ENCODE assay signal across 37 cellular contexts in genomic region chr17:6998855-6999508, GRCh38. TPM values are rescaled to one million over a fixed set of nuclear protein-coding genes. Genes with fewer than 3 reads are reported as not detected.
"Had no signal": no experiment of that assay in that cellular context is flagged by ENCODE, and none has a peak within 500 bp of the region (broad histone marks: within the 10 kb centered on the region; RNA-seq: fewer than 3 reads in every experiment).

No MANE protein-coding gene starts in this region.

- H3K4me2 ChIP-seq: KMS-11, PC-9 had no signal

- H3K27ac Mint-ChIP-seq: activated CD4-positive, alpha-beta T cell treated with anti-CD3 and anti-CD28 coated beads, Interleukin-2, amount 10 ng/mL, durations not matched to agents 24 days and 14 days; activated naive CD4-positive, alpha-beta T cell treated with anti-CD3 and anti-CD28 coated beads for 36 hours; T-cell had no signal

- H3K4me3 Mint-ChIP-seq: activated CD4-positive, alpha-beta T cell treated with anti-CD3 and anti-CD28 coated beads, Interleukin-2, amount 10 ng/mL, durations not matched to agents 24 days and 14 days; activated CD8-positive, alpha-beta T cell treated with anti-CD3 and anti-CD28 coated beads for 36 hours; activated naive CD4-positive, alpha-beta T cell treated with anti-CD3 and anti-CD28 coated beads for 36 hours; activated T-cell treated with anti-CD3 and anti-CD28 coated beads, Interleukin-2, amount 50 U/mL, for 24 hours; T-cell had no signal

- ATAC-seq: activated CD8-positive, alpha-beta T cell treated with anti-CD3 and anti-CD28 coated beads for 36 hours; activated naive CD4-positive, alpha-beta T cell treated with anti-CD3 and anti-CD28 coated beads, Interleukin-2, amount 50 U/mL, for 72 hours; body of pancreas; Right ventricle myocardium inferior; SK-N-SH treated with all-trans-retinoic acid at 6 μM for 48 hours; T-cell had no signal

- H2AFZ ChIP-seq: PC-9 had no signal

- DNase-seq: activated CD4-positive, alpha-beta T cell treated with anti-CD3 and anti-CD28 coated beads, Interleukin-2, amount 10 ng/mL, durations not matched to agents 24 days and 14 days; activated CD4-positive, alpha-beta T cell treated with anti-CD3 and anti-CD28 coated beads, Interleukin-2, amount 50 U/mL, for 4 hours; activated CD8-positive, alpha-beta T cell treated with anti-CD3 and anti-CD28 coated beads for 36 hours; activated gamma-delta T cell treated with Interleukin-2 at 50 U/mL for 16 hours; activated naive CD4-positive, alpha-beta T cell treated with anti-CD3 and anti-CD28 coated beads for 36 hours; activated T-cell treated with anti-CD3 and anti-CD28 coated beads, Interleukin-2, amount 50 U/mL, for 24 hours; adrenal gland; body of pancreas; MM.1S; NCI-H1092; NCI-H1417; NCI-H146; NCI-H187; NCI-H2029 treated with DMSO at 0.1 percent for 48 hours; NCI-H2107; NCI-H2171; NCI-H510A; NCI-H526; NCI-H748 treated with DMSO at 0.1 percent for 48 hours; NK-92 treated with Interleukin-12 subunit alpha and Interleukin-12 subunit beta, amount 100 ng/mL, for 24 hours; PC-9; SIG-M5; T-cell; T-helper 2 cell; T-helper 9 cell had no signal

- H3K9me3 ChIP-seq: adrenal gland, body of pancreas, breast epithelium had no signal

- H3K27me3 ChIP-seq: adrenal gland, body of pancreas, breast epithelium had no signal

- H3K27ac ChIP-seq: adrenal gland, body of pancreas, breast epithelium, KMS-11, PC-9, RWPE1 had no signal

- H3K9me3 Mint-ChIP-seq: activated CD4-positive, alpha-beta T cell treated with anti-CD3 and anti-CD28 coated beads, Interleukin-2, amount 10 ng/mL, durations not matched to agents 24 days and 14 days; activated CD8-positive, alpha-beta T cell treated with anti-CD3 and anti-CD28 coated beads for 36 hours; activated naive CD4-positive, alpha-beta T cell treated with anti-CD3 and anti-CD28 coated beads for 36 hours; activated naive CD4-positive, alpha-beta T cell treated with anti-CD3 and anti-CD28 coated beads, Interleukin-2, amount 50 U/mL, for 72 hours; activated T-cell treated with anti-CD3 and anti-CD28 coated beads, Interleukin-2, amount 50 U/mL, for 24 hours; T-cell had no signal

- H3K9ac ChIP-seq: KMS-11 had no signal

- H3K4me3 ChIP-seq: adrenal gland, body of pancreas, breast epithelium, PC-9 had no signal

- FAIRE-seq: astrocyte, RCC 7860 had no signal

RNA-seq across cellular contexts. Expression of gene ALOX12, which starts 3.1 kb away (rescaled TPM):
- total RNA-seq: activated CD4-positive, alpha-beta T cell treated with anti-CD3 and anti-CD28 coated beads, Interleukin-2, amount 10 ng/mL, durations not matched to agents 24 days and 14 days; activated CD8-positive, alpha-beta memory T cell treated with anti-CD3 and anti-CD28 coated beads for 36 hours; activated CD8-positive, alpha-beta T cell treated with anti-CD3 and anti-CD28 coated beads for 36 hours; activated naive CD4-positive, alpha-beta T cell treated with anti-CD3 and anti-CD28 coated beads for 36 hours; activated naive CD4-positive, alpha-beta T cell treated with anti-CD3 and anti-CD28 coated beads, Interleukin-2, amount 50 U/mL, for 72 hours; astrocyte; body of pancreas; breast epithelium; cardiac septum; LHCN-M2; PC-9; SK-MEL-5 had no signal

RNA-seq across cellular contexts. Expression of gene BCL6B, which starts 23.9 kb away (rescaled TPM):
- total RNA-seq: astrocyte, LHCN-M2, SK-MEL-5 had no signal

RNA-seq across cellular contexts. Expression of gene SLC16A11, which starts 44.9 kb away (rescaled TPM):
- total RNA-seq: astrocyte, PC-9, SK-MEL-5 had no signal
